Comparison of ENCODE assay signal across 8 cellular contexts in genomic region chr14:105566248-105567164, GRCh38. TPM values are rescaled to one million over a fixed set of nuclear protein-coding genes. Genes with fewer than 3 reads are reported as not detected.
DNase-seq lines count a peak whose midpoint lies in the region; ATAC-seq and TF ChIP-seq lines count a peak whose summit lies in the region.
"Not testable (repeated sequence)": the region's sequence is repeated elsewhere in the genome, so short reads cannot be mapped to it uniquely, and the experiment has no call there.

No MANE protein-coding gene starts in this region.

- not testable (repeated sequence) for BruUV-seq in Panc1 (replicated peaks; lab: Mats Ljungman, UMichigan)

- not testable (repeated sequence) for H3K27me3 ChIP-seq in DOHH2 (ENCODE audit: control insufficient read depth, low read length); GM23248 (replicated peaks; ENCODE audit: insufficient read depth); Panc1 (ENCODE audit: control insufficient read depth, insufficient read depth, low read length)

- H3K36me3 ChIP-seq in DOHH2 (ENCODE audit: control insufficient read depth, low read length) = peaks cover 23% of the 10 kb centered on the region
- H3K36me3 ChIP-seq in GM23248 (ENCODE audit: low read depth); Panc1 (ENCODE audit: control insufficient read depth, insufficient read depth, low read length): not testable (repeated sequence)

- POLR2A ChIA-PET in Panc1 (lab: Charles Lee) = not testable (repeated sequence)

- H2AFZ ChIP-seq in GM23248 = not testable (repeated sequence)

- peak overlapping the region; percentile 93 for H3K27ac ChIP-seq in DOHH2 (ENCODE audit: low read depth, low read length)
- H3K27ac ChIP-seq in GM23248; Panc1 (ENCODE audit: low read length): not testable (repeated sequence)

- intact Hi-C loops in Panc1 (cut with micrococcal nuclease; ENCODE audit: unreplicated experiment) = loop anchor here (5.0 kb wide), 1 partner anchor 121 kb away; no protein-coding TSS in a partner anchor
- intact Hi-C loops in left colon (cut with DNase I, micrococcal nuclease) = not testable (repeated sequence)

- TF ChIP-seq CTCF in DOHH2 (IDR thresholded peaks at IDR 0.05; ENCODE audit: low read depth, low read length, poor library complexity, severe bottlenecking); Panc1 (IDR thresholded peaks at IDR 0.05): not testable (repeated sequence)

- H3F3A ChIP-seq in DOHH2 (ENCODE audit: control insufficient read depth, insufficient read depth) = peaks cover 21% of the 10 kb centered on the region
- H3F3A ChIP-seq in GM23248 (ENCODE audit: insufficient read depth) = not testable (repeated sequence)

- peaks cover 56% of the 10 kb centered on the region for H3K79me2 ChIP-seq in DOHH2 (ENCODE audit: control insufficient read depth, low read length)
- not testable (repeated sequence) for H3K79me2 ChIP-seq in GM23248 (ENCODE audit: insufficient read depth)

- H3K4me3 ChIP-seq in DOHH2 (ENCODE audit: low read length) = peak overlapping the region; percentile 27; the same call in 1 of the 2 replicates
- H3K4me3 ChIP-seq in GM23248; Panc1 (ENCODE audit: low read depth in 2 of 2, low read length in 2 of 2): not testable (repeated sequence)

- 81 to 88% methylated on average over 19 to 22 of the region's 34 CpGs for WGBS in GM23248 (ENCODE audit: low coverage in 1 of 2, low lambda C conversion rate in 2 of 2, missing lambda C conversion rate in 2 of 2), 2 experiments

- in situ Hi-C loops in GM23248 (cut with MboI) = loop anchor here (25.0 kb wide), 1 partner anchor 446 kb away; no protein-coding TSS in a partner anchor
- in situ Hi-C loops in Panc1 (cut with HindIII; ENCODE audit: low pct_unique_long_range_greater_than_20kb, low sequenced_read_pairs) = not testable (repeated sequence)

- H3K4me1 ChIP-seq in DOHH2 (ENCODE audit: control insufficient read depth, low read length) = peaks cover 91% of the 10 kb centered on the region
- not testable (repeated sequence) for H3K4me1 ChIP-seq in GM23248 (ENCODE audit: insufficient read depth); Panc1 (ENCODE audit: control insufficient read depth, insufficient read depth, low read length)

- not testable (repeated sequence) for H4K20me1 ChIP-seq in DOHH2 (ENCODE audit: control insufficient read depth, insufficient read depth, low read depth, low read length); GM23248 (ENCODE audit: insufficient read depth)

- not testable (repeated sequence) for H3K9me2 ChIP-seq in DOHH2 (replicated peaks; ENCODE audit: control insufficient read depth, low read length); GM23248 (ENCODE audit: insufficient read depth)

- peak; percentile 25 for ATAC-seq in GM18870 (IDR thresholded peaks at IDR 0.05; ENCODE audit: unreplicated experiment)
- peak; percentile 58 for ATAC-seq in GM19463 (IDR thresholded peaks at IDR 0.05; ENCODE audit: unreplicated experiment)
- ATAC-seq in HG02973 (IDR thresholded peaks at IDR 0.05; ENCODE audit: unreplicated experiment) = peak; percentile 43
- peak; percentile 44 for ATAC-seq in HG03432 (IDR thresholded peaks at IDR 0.05; ENCODE audit: unreplicated experiment)
- peak; percentile 75 for ATAC-seq in Panc1
- ATAC-seq in left colon = peak; percentile 24

- CTCF ChIA-PET in Panc1 (lab: Charles Lee) = not testable (repeated sequence)

- not testable (repeated sequence) for H3K9me3 ChIP-seq in DOHH2 (ENCODE audit: control insufficient read depth, insufficient read depth, low read length); GM23248 (ENCODE audit: low read depth); Panc1 (ENCODE audit: control insufficient read depth, insufficient read depth, low read depth, low read length)

- H3K9ac ChIP-seq in GM23248 = not testable (repeated sequence)

- peak overlapping the region; percentile 48 for H3K4me2 ChIP-seq in DOHH2 (ENCODE audit: low read length)
- not testable (repeated sequence) for H3K4me2 ChIP-seq in GM23248 (ENCODE audit: unreplicated experiment)

- DNase-seq in GM23248 = peak; percentile 1
- DNase-seq in Panc1 (ENCODE audit: low read depth, low spot score); left colon: not testable (repeated sequence)

RNA-seq across cellular contexts. Expression of gene TMEM121, which starts 40.1 kb away (rescaled TPM):
- total RNA-seq in GM23248 (2014; rRNA removed; shearing (Covaris generic)) = 11.1 and 20.5 TPM in 2 replicates
- 4.1 and 5.8 TPM in 2 replicates for polyA plus RNA-seq in GM23248 (2016; fragmentation: Nextera tagmentation; extraction: Ambion mirVana)
- total RNA-seq in Panc1 (2021; ENCODE audit: unreplicated experiment) = 4.6 TPM
- 8.4 TPM for polyA plus RNA-seq in Panc1 (2012; ENCODE audit: insufficient read length)
- total RNA-seq in left colon = under 1 TPM; 0.37 to 0.95 TPM

Comparison
In these comparisons a context has a peak if more than half of its experiments do, and no peak if none do; other contexts are left out.
1. ATAC-seq: peak in every context shown above with its lines; median percentile 75 in Panc1; 58 in GM19463; 44 in HG03432; 43 in HG02973; 25 in GM18870; 24 in left colon.